In the genomic region with DNA sequence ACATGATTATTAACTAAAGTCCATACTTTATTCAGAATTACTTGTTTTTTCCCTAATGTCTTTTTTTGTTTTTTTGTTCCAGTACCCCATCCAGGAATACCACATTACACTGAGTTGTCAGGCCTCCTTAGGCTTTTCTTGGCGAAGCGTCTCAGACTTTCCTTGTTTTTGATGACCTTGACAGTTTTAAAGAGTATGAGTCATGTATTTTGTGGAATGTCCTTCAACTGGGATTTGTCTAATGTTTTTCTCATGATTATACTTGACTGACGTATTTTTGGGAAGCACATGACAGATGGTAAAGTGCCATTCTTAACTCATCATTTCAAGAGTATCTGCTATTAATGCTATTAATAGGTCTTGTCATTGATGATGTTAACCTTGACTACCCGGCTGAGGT, we compare ENCODE assay signal across 21 cellular contexts. TPM values are rescaled to one million over a fixed set of nuclear protein-coding genes. Genes with fewer than 3 reads are reported as not detected.
A peak's percentile ranks its signal among the peaks of the same experiment; 100 is the strongest.
DNase-seq lines count a peak whose midpoint lies in the region; ATAC-seq, FAIRE-seq and TF ChIP-seq lines count a peak whose summit lies in the region.
"Had no signal": no experiment of that assay in that cellular context is flagged by ENCODE, and none has a peak within 500 bp of the region (broad histone marks: within the 10 kb centered on the region; RNA-seq: fewer than 3 reads in every experiment).

No MANE protein-coding gene starts in this region.

- no peak overlapping the region for H3K4me2 ChIP-seq in A549
- H3K4me2 ChIP-seq in K562 (ENCODE audit: insufficient read depth, low read length) = no peak overlapping the region
- H3K4me2 ChIP-seq in mesenchymal stem cell (ENCODE audit: low read length, poor library complexity, severe bottlenecking) = no peak overlapping the region

- CTCF ChIA-PET in A549 (lab: Yijun Ruan, JAX) (no interaction called here), HEK293T (lab: Yijun Ruan, JAX) (no interaction called here), K562 (lab: Yijun Ruan, JAX; ENCODE audit: low intra/inter-chr PET ratio) (no interaction called here)

- H3K23ac ChIP-seq in mesenchymal stem cell (ENCODE audit: low read length in 2 of 2) = no peak overlapping the region

- H3K79me2 ChIP-seq in K562 (ENCODE audit: control insufficient read depth, insufficient read depth, low read length) = no peaks in the 10 kb centered on the region

- intact Hi-C loops in K562 (cut with micrococcal nuclease) = no loop called here

- H3K4me1 ChIP-seq in A549 = peaks cover 9% of the 10 kb centered on the region; the same call in 2 of the 3 replicates
- H3K4me1 ChIP-seq in K562 (replicated peaks in 1 of 2; ENCODE audit: control insufficient read depth in 2 of 2, insufficient read depth in 2 of 2, low read length in 2 of 2) = peaks cover 0 to 9% of the 10 kb centered on the region in 2 experiments; a peak in 1 of 5 replicates
- peaks cover 2% of the 10 kb centered on the region for H3K4me1 ChIP-seq in mesenchymal stem cell (ENCODE audit: control insufficient read depth, insufficient read depth, low read depth, low read length)

- no peak overlapping the region for H2BK15ac ChIP-seq in mesenchymal stem cell (ENCODE audit: low read depth, poor library complexity, severe bottlenecking)

- H3K36me3 Mint-ChIP-seq in activated naive CD4-positive, alpha-beta T cell treated with anti-CD3 and anti-CD28 coated beads, Interleukin-2, amount 50 U/mL, for 72 hours = no peaks in the 10 kb centered on the region
- H3K36me3 Mint-ChIP-seq: activated naive CD4-positive, alpha-beta T cell treated with anti-CD3 and anti-CD28 coated beads, Interleukin-2, amount 10 ng/mL, durations not matched to agents 7 days and 5 days; IgD-negative memory B cell had no signal

- TF ChIP-seq POLR2A in A549 (IDR thresholded peaks at IDR 0.05; ENCODE audit: low read length) = no peak
- TF ChIP-seq POLR2A in K562 (conservative IDR thresholded peaks at IDR 0.05) = no peak

- TF ChIP-seq EP300 in A549 (IDR thresholded peaks at IDR 0.05) (no peak), K562 (IDR thresholded peaks at IDR 0.05; ENCODE audit: low read length) (no peak)

- WGBS in A549 (ENCODE audit: missing lambda C conversion rate) = 78% methylated on average over 4 of the region's 4 CpGs
- WGBS in K562 (ENCODE audit: insufficient coverage, low coverage, missing lambda C conversion rate) = 1% methylated on average over 4 of the region's 4 CpGs
- 0% methylated on average over 2 of the region's 4 CpGs for WGBS in mesenchymal stem cell

- H4K91ac ChIP-seq in mesenchymal stem cell (ENCODE audit: low read length) = no peak overlapping the region

- H2AFZ ChIP-seq in K562 (ENCODE audit: low read depth, low read length) = no peak overlapping the region
- no peak overlapping the region for H2AFZ ChIP-seq in mesenchymal stem cell (ENCODE audit: low read depth, low read length)

- H3K27me3 ChIP-seq in K562 (ENCODE audit: control insufficient read depth in 2 of 2, insufficient read depth in 2 of 2, low read length in 2 of 2) = peaks cover 0 to 5% of the 10 kb centered on the region in 2 experiments; a peak in 1 of 5 replicates
- H3K27me3 ChIP-seq in mesenchymal stem cell (ENCODE audit: control insufficient read depth in 1 of 2, insufficient read depth in 1 of 2, low read length in 2 of 2) = no peaks in the 10 kb centered on the region
- H3K27me3 ChIP-seq: testis had no signal

- H2BK120ac ChIP-seq in mesenchymal stem cell (ENCODE audit: low read depth, low read length) = no peak overlapping the region

- H3K27ac Mint-ChIP-seq in activated naive CD4-positive, alpha-beta T cell treated with anti-CD3 and anti-CD28 coated beads, Interleukin-2, amount 50 U/mL, for 72 hours = no peak overlapping the region
- H3K27ac Mint-ChIP-seq: activated naive CD4-positive, alpha-beta T cell treated with anti-CD3 and anti-CD28 coated beads, Interleukin-2, amount 10 ng/mL, durations not matched to agents 7 days and 5 days had no signal

- H2BK5ac ChIP-seq in mesenchymal stem cell (ENCODE audit: low read depth, low read length, poor library complexity, severe bottlenecking) = no peak overlapping the region

- no peak overlapping the region for H3K9ac ChIP-seq in K562 (ENCODE audit: insufficient read depth in 1 of 2, low read depth in 2 of 2, low read length in 2 of 2)
- no peak overlapping the region for H3K9ac ChIP-seq in mesenchymal stem cell (ENCODE audit: low read length)

- H3K4ac ChIP-seq in mesenchymal stem cell (ENCODE audit: low read depth in 1 of 2, low read length in 2 of 2) = no peak overlapping the region

- H3K9me3 ChIP-seq in A549 = no peaks in the 10 kb centered on the region
- no peaks in the 10 kb centered on the region for H3K9me3 ChIP-seq in K562 (replicated peaks; ENCODE audit: control insufficient read depth, insufficient read depth, low read depth, low read length)
- H3K9me3 ChIP-seq in mesenchymal stem cell (ENCODE audit: control insufficient read depth, low read length) = no peaks in the 10 kb centered on the region
- H3K9me3 ChIP-seq: testis had no signal

- H3K27ac ChIP-seq in A549 = no peak overlapping the region
- no peak overlapping the region for H3K27ac ChIP-seq in K562 (ENCODE audit: extremely low read depth, low read depth, low read length)
- H3K27ac ChIP-seq in mesenchymal stem cell (ENCODE audit: low read length, poor library complexity, severe bottlenecking) = peak overlapping the region; percentile 14

- H3K4me3 ChIP-seq in A549 (no peak overlapping the region), K562 (no peak overlapping the region), mesenchymal stem cell (ENCODE audit: insufficient read depth in 1 of 2, low read depth in 1 of 2, low read length in 2 of 2) (no peak overlapping the region)
- H3K4me3 ChIP-seq: testis had no signal

- no peak for TF ChIP-seq CTCF in A549 (IDR thresholded peaks at IDR 0.05)
- no peak for TF ChIP-seq CTCF in K562 (IDR thresholded peaks at IDR 0.05 in 2 of 3, conservative IDR thresholded peaks at IDR 0.05 in 1 of 3; ENCODE audit: insufficient read depth in 2 of 3, low read depth in 1 of 3, low read length in 3 of 3)

- no peak overlapping the region for H2BK12ac ChIP-seq in mesenchymal stem cell (ENCODE audit: low read length in 2 of 2)

- H4K8ac ChIP-seq in mesenchymal stem cell (ENCODE audit: low read length) = no peak overlapping the region

- FAIRE-seq in A549 (lab: Jason Lieb, UNC) = no peak
- no peak for FAIRE-seq in K562 (lab: Jason Lieb, UNC)

- no peaks in the 10 kb centered on the region for H3K36me3 ChIP-seq in K562 (ENCODE audit: control insufficient read depth, insufficient read depth, low read length)
- no peaks in the 10 kb centered on the region for H3K36me3 ChIP-seq in mesenchymal stem cell (ENCODE audit: control insufficient read depth in 1 of 2, insufficient read depth in 2 of 2, low read depth in 1 of 2, low read length in 2 of 2)

- no TSS peak for BruUV-seq in K562 (replicated peaks; lab: Mats Ljungman, UMichigan)

- H3K14ac ChIP-seq in mesenchymal stem cell (ENCODE audit: low read length in 2 of 2) = no peak overlapping the region

- no peaks in the 10 kb centered on the region for H3K9me3 Mint-ChIP-seq in activated naive CD4-positive, alpha-beta T cell treated with anti-CD3 and anti-CD28 coated beads, Interleukin-2, amount 50 U/mL, for 72 hours
- H3K9me3 Mint-ChIP-seq: activated naive CD4-positive, alpha-beta T cell treated with anti-CD3 and anti-CD28 coated beads, Interleukin-2, amount 10 ng/mL, durations not matched to agents 7 days and 5 days; IgD-negative memory B cell had no signal

- TF ChIP-seq RAD21 in A549 (conservative IDR thresholded peaks at IDR 0.05 in 1 of 2, IDR thresholded peaks at IDR 0.05 in 1 of 2) = no peak
- no peak for TF ChIP-seq RAD21 in K562 (CRISPR knock-in tag; conservative IDR thresholded peaks at IDR 0.05 in 1 of 2, IDR thresholded peaks at IDR 0.05 in 1 of 2)

- no peak overlapping the region for H3K18ac ChIP-seq in mesenchymal stem cell (ENCODE audit: low read depth in 1 of 2, low read length in 2 of 2)

- no peaks in the 10 kb centered on the region for H3K9me1 ChIP-seq in K562 (ENCODE audit: control insufficient read depth, insufficient read depth, low read length)

- POLR2A ChIA-PET in A549 (lab: Yijun Ruan, JAX) (no interaction called here), HEK293T (lab: Yijun Ruan, JAX) (no interaction called here), K562 (lab: Yijun Ruan, JAX) (interaction anchor here (0.6 kb wide), 1 partner anchor 104 kb away, joined by 3 read pairs; no protein-coding TSS in a partner anchor)

- no peaks in the 10 kb centered on the region for H4K20me1 ChIP-seq in K562 (replicated peaks; ENCODE audit: control insufficient read depth, insufficient read depth, low read length)

- in situ Hi-C loops in K562 (cut with MboI) = no loop called here

- DNase-seq in A549 (ENCODE audit: low read depth in 1 of 2, low spot score in 1 of 2) = no peak
- no peak for DNase-seq in HEK293T (ENCODE audit: extremely low spot score)
- no peak for DNase-seq in K562 (ENCODE audit: extremely low read depth in 1 of 4, low spot score in 3 of 4)
- DNase-seq in mesenchymal stem cell = peak; percentile 79
- no peak for DNase-seq in NCI-H774 (lab: John Stamatoyannopoulos, UW)
- DNase-seq in activated naive CD4-positive, alpha-beta T cell treated with anti-CD3 and anti-CD28 coated beads, Interleukin-2, amount 50 U/mL, for 72 hours (ENCODE audit: low spot score in 2 of 2) = no peak
- DNase-seq: activated CD4-positive, CD25-positive, alpha-beta regulatory T cell; activated CD8-positive, alpha-beta memory T cell treated with anti-CD3 and anti-CD28 coated beads, Interleukin-2, amount 50 U/mL, for 4 hours; activated naive CD4-positive, alpha-beta T cell treated with anti-CD3 and anti-CD28 coated beads, Interleukin-2, amount 10 ng/mL, durations not matched to agents 7 days and 5 days; AML-193; cortex of kidney; NCI-H1105; NCI-H2227 treated with DMSO at 0.1 percent for 48 hours; occipital lobe; stimulated activated CD4-positive, alpha-beta T cell treated with anti-CD3 and anti-CD28 coated beads, Interleukin-15, amount 100 ng/mL, for 24 hours; T-helper 1 cell; testis had no signal

- ATAC-seq in A549 = no peak
- no peak for ATAC-seq in K562
- no peak for ATAC-seq in activated naive CD4-positive, alpha-beta T cell treated with anti-CD3 and anti-CD28 coated beads, Interleukin-2, amount 50 U/mL, for 72 hours
- ATAC-seq in HG03354 (IDR thresholded peaks at IDR 0.05; ENCODE audit: poor library complexity, severe bottlenecking, unreplicated experiment) = no peak
- ATAC-seq in GM19035 (IDR thresholded peaks at IDR 0.05; ENCODE audit: unreplicated experiment) = no peak
- ATAC-seq: esophagus mucosa had no signal

- no peak overlapping the region for H2AK5ac ChIP-seq in mesenchymal stem cell (ENCODE audit: low read length, severe bottlenecking)

- peaks cover 4% of the 10 kb centered on the region for H3K79me1 ChIP-seq in mesenchymal stem cell (replicated peaks; ENCODE audit: low read length, poor library complexity, severe bottlenecking)

RNA-seq across cellular contexts. Expression of a gene that starts 23.6 kb away (rescaled TPM):
- 5.3 and 5.6 TPM in 2 replicates for polyA plus RNA-seq in A549 (2011; rRNA removed)
- 0.47 and 0.59 TPM in 2 replicates for polyA plus RNA-seq in A549 (2012; cell fraction: cytosol; rRNA removed)
- polyA plus RNA-seq in A549 (2012; cell fraction: nucleus; rRNA removed) = 0.47 and 0.62 TPM in 2 replicates
- polyA plus RNA-seq in A549 (2017; fragmentation: RNase III; extraction: RNeasy Plus Mini Kit Qiagen cat#74134 plus additional on column Dnase treatment) = 0.91 to 1.1 TPM (median 0.97 TPM) in 3 replicates
- 3.2 and 4.5 TPM in 2 replicates for polyA minus RNA-seq in A549 (2011; rRNA and poly(A)+ RNA removed)
- total RNA-seq in K562 (2011; cell fraction: chromatin; rRNA removed; ENCODE audit: low replicate concordance) = 0.30 and 0.70 TPM in 2 replicates
- 0.33 and 0.39 TPM in 2 replicates for total RNA-seq in K562 (2011; cell fraction: nucleolus; rRNA removed)
- total RNA-seq in K562 (2011; cell fraction: nucleoplasm; rRNA removed) = 0.15 and 0.53 TPM in 2 replicates
- total RNA-seq in K562 (2014; rRNA removed) = 0.04 and 0.14 TPM in 2 replicates
- total RNA-seq in K562 (2014; rRNA removed; fragmentation: Illumina TruSeq; extraction: Trizol) = 0.07 and 0.10 TPM in 2 replicates
- total RNA-seq in K562 (2015; rRNA removed; fragmentation: Illumina TruSeq; extraction: Trizol) = 0.08 and 0.18 TPM in 2 replicates
- 0.22 and 0.27 TPM in 2 replicates for total RNA-seq in K562 (2021)
- polyA plus RNA-seq in K562 (2011; rRNA removed) = 0.47 and 0.56 TPM in 2 replicates
- polyA plus RNA-seq in K562 (2011; cell fraction: cytosol; rRNA removed) = 0.10 and 0.18 TPM in 2 replicates
- polyA plus RNA-seq in K562 (2011; cell fraction: nucleus; rRNA removed) = 0.14 and 0.44 TPM in 2 replicates
- 0.08 TPM in 1 of 2 replicates, not detected in the other for polyA plus RNA-seq in K562 (2012)
- polyA plus RNA-seq in K562 (2014; fragmentation: Illumina TruSeq; extraction: Trizol) = 0.06 and 0.11 TPM in 2 replicates
- under 1 TPM; 0.03 TPM for polyA plus RNA-seq in K562 (2014; fragmentation: Nextera tagmentation; extraction: Ambion mirVana)
- polyA plus RNA-seq in K562 (2014; rRNA removed) = 0.05 and 0.17 TPM in 2 replicates
- 1.0 and 2.3 TPM in 2 replicates for polyA minus RNA-seq in K562 (2011; rRNA and poly(A)+ RNA removed)
- polyA minus RNA-seq in K562 (2011; cell fraction: cytosol; rRNA and poly(A)+ RNA removed) = 0.86 and 1.5 TPM in 2 replicates
- 0.13 and 0.67 TPM in 2 replicates for polyA minus RNA-seq in K562 (2011; cell fraction: nucleus; rRNA and poly(A)+ RNA removed)
- 2.5 TPM for polyA plus RNA-seq in mesenchymal stem cell (2013, experiment 1 of 2)
- 2.6 TPM for polyA plus RNA-seq in mesenchymal stem cell (2013, experiment 2 of 2)
- under 1 TPM; 0.35 to 0.36 TPM for total RNA-seq in activated naive CD4-positive, alpha-beta T cell treated with anti-CD3 and anti-CD28 coated beads, Interleukin-2, amount 50 U/mL, for 72 hours
